In the genomic region with DNA sequence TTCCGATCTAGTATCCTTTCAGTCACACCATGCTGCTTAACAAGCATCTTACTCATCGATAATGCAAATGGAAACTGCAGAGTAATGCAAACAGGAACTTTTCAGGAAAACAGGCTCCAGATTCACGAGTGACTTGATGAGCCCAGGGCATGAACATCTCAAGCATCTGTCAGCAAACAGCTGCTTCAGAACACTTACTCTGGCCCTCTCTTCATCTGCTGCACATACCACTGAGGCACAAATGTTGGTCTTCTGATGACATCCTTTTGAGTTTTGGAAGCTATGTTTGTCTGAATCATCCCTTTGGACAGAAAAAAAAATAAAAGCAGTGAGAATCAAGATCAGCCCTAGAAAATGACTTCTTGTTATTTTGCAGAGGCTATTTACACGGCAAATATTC, we compare ENCODE assay signal across 17 cellular contexts. TPM values are rescaled to one million over a fixed set of nuclear protein-coding genes. Genes with fewer than 3 reads are reported as not detected.
DNase-seq lines count a peak whose midpoint lies in the region; ATAC-seq and TF ChIP-seq lines count a peak whose summit lies in the region.
"Had no signal": no experiment of that assay in that cellular context is flagged by ENCODE, and none has a peak within 500 bp of the region (broad histone marks: within the 10 kb centered on the region; RNA-seq: fewer than 3 reads in every experiment).

No MANE protein-coding gene starts in this region.

- H3K9me3 Mint-ChIP-seq in activated naive CD4-positive, alpha-beta T cell treated with anti-CD3 and anti-CD28 coated beads, Interleukin-2, amount 50 U/mL, for 24 hours: no peaks in the 10 kb centered on the region
- no peaks in the 10 kb centered on the region for H3K9me3 Mint-ChIP-seq in activated CD4-positive, alpha-beta memory T cell treated with anti-CD3 and anti-CD28 coated beads for 36 hours
- H3K9me3 Mint-ChIP-seq in stimulated activated effector memory CD8-positive, alpha-beta T cell treated with anti-CD3 and anti-CD28 coated beads, Interleukin-12 subunit alpha, Interleukin-12 subunit beta, amount 100 ng/mL, for 72 hours: no peaks in the 10 kb centered on the region

- ATAC-seq in stimulated activated effector memory CD8-positive, alpha-beta T cell treated with anti-CD3 and anti-CD28 coated beads, Interleukin-12 subunit alpha, Interleukin-12 subunit beta, amount 100 ng/mL, for 72 hours: no peak
- ATAC-seq in HG03196 (IDR thresholded peaks at IDR 0.05; ENCODE audit: unreplicated experiment): no peak
- ATAC-seq: HepG2 had no signal

- TF ChIP-seq CTCF in fibroblast of mammary gland (conservative IDR thresholded peaks at IDR 0.05; ENCODE audit: control insufficient read depth, insufficient read depth, low read depth, low read length): no peak
- TF ChIP-seq CTCF in spleen (IDR thresholded peaks at IDR 0.05 in 8 of 11, conservative IDR thresholded peaks at IDR 0.05 in 3 of 11): no peak

- H3K27me3 Mint-ChIP-seq in activated naive CD4-positive, alpha-beta T cell treated with anti-CD3 and anti-CD28 coated beads, Interleukin-2, amount 50 U/mL, for 24 hours: no peaks in the 10 kb centered on the region
- no peaks in the 10 kb centered on the region for H3K27me3 Mint-ChIP-seq in activated CD4-positive, alpha-beta memory T cell treated with anti-CD3 and anti-CD28 coated beads for 36 hours

- intact Hi-C loops in activated CD4-positive, alpha-beta memory T cell treated with anti-CD3 and anti-CD28 coated beads for 36 hours (cut with micrococcal nuclease): loop anchor here (2.0 to 5.0 kb wide), 2 partner anchors 16 to 44 kb away; no protein-coding TSS in a partner anchor
- intact Hi-C loops in spleen (cut with DNase I; ENCODE audit: low total_unique reads): no loop called here

- H3K36me3 Mint-ChIP-seq in activated naive CD4-positive, alpha-beta T cell treated with anti-CD3 and anti-CD28 coated beads, Interleukin-2, amount 50 U/mL, for 24 hours: peaks cover 20% of the 10 kb centered on the region
- peaks cover 78% of the 10 kb centered on the region for H3K36me3 Mint-ChIP-seq in activated CD4-positive, alpha-beta memory T cell treated with anti-CD3 and anti-CD28 coated beads for 36 hours
- peaks cover 100% of the 10 kb centered on the region for H3K36me3 Mint-ChIP-seq in stimulated activated effector memory CD8-positive, alpha-beta T cell treated with anti-CD3 and anti-CD28 coated beads, Interleukin-12 subunit alpha, Interleukin-12 subunit beta, amount 100 ng/mL, for 72 hours

- TF ChIP-seq POLR2A in spleen (IDR thresholded peaks at IDR 0.05): no peak

- H3K4me3 ChIP-seq in fibroblast of mammary gland (ENCODE audit: control insufficient read depth, low read depth, low read length) (no peak overlapping the region), spleen (no peak overlapping the region)
- H3K4me3 ChIP-seq: smooth muscle cell had no signal

- H3K36me3 ChIP-seq in spleen: peaks cover 3 to 98% (median 91%) of the 10 kb centered on the region in 6 donors

- H3K4me1 ChIP-seq in spleen: peaks cover 0 to 36% (median 3%) of the 10 kb centered on the region in 6 donors

- no peaks in the 10 kb centered on the region for H3K27me3 ChIP-seq in spleen (replicated peaks in 1 of 7)

- H3K9me3 ChIP-seq in spleen: no peaks in the 10 kb centered on the region

- no peak overlapping the region for H3K27ac ChIP-seq in spleen

- CTCF ChIA-PET in activated CD4-positive, alpha-beta memory T cell treated with anti-CD3 and anti-CD28 coated beads for 36 hours (lab: Charles Lee): interaction anchor here (0.8 to 7.5 kb wide), 5 partner anchors 10 to 279 kb away, joined by 3 to 69 read pairs (median 6); no protein-coding TSS in a partner anchor

- H3K27ac Mint-ChIP-seq in activated naive CD4-positive, alpha-beta T cell treated with anti-CD3 and anti-CD28 coated beads, Interleukin-2, amount 50 U/mL, for 24 hours: peak overlapping the region; percentile 81
- peak overlapping the region; percentile 79 for H3K27ac Mint-ChIP-seq in activated CD4-positive, alpha-beta memory T cell treated with anti-CD3 and anti-CD28 coated beads for 36 hours
- peak overlapping the region; percentile 84 for H3K27ac Mint-ChIP-seq in stimulated activated effector memory CD8-positive, alpha-beta T cell treated with anti-CD3 and anti-CD28 coated beads, Interleukin-12 subunit alpha, Interleukin-12 subunit beta, amount 100 ng/mL, for 72 hours

- peaks cover 68% of the 10 kb centered on the region for H3K4me1 Mint-ChIP-seq in activated naive CD4-positive, alpha-beta T cell treated with anti-CD3 and anti-CD28 coated beads, Interleukin-2, amount 50 U/mL, for 24 hours
- H3K4me1 Mint-ChIP-seq in activated CD4-positive, alpha-beta memory T cell treated with anti-CD3 and anti-CD28 coated beads for 36 hours (ENCODE audit: low read depth): peaks cover 74% of the 10 kb centered on the region
- H3K4me1 Mint-ChIP-seq in stimulated activated effector memory CD8-positive, alpha-beta T cell treated with anti-CD3 and anti-CD28 coated beads, Interleukin-12 subunit alpha, Interleukin-12 subunit beta, amount 100 ng/mL, for 72 hours: peaks cover 47% of the 10 kb centered on the region

- peak overlapping the region; percentile 23 for H3K4me3 Mint-ChIP-seq in activated naive CD4-positive, alpha-beta T cell treated with anti-CD3 and anti-CD28 coated beads, Interleukin-2, amount 50 U/mL, for 24 hours
- H3K4me3 Mint-ChIP-seq in activated CD4-positive, alpha-beta memory T cell treated with anti-CD3 and anti-CD28 coated beads for 36 hours: no peak overlapping the region
- H3K4me3 Mint-ChIP-seq in stimulated activated effector memory CD8-positive, alpha-beta T cell treated with anti-CD3 and anti-CD28 coated beads, Interleukin-12 subunit alpha, Interleukin-12 subunit beta, amount 100 ng/mL, for 72 hours: no peak overlapping the region

- POLR2A ChIA-PET in activated CD4-positive, alpha-beta memory T cell treated with anti-CD3 and anti-CD28 coated beads for 36 hours (lab: Charles Lee): interaction anchor here (1.4 to 2.0 kb wide), 2 partner anchors 11 to 24 kb away, joined by 4 to 7 read pairs; no protein-coding TSS in a partner anchor

- no peak for DNase-seq in activated naive CD4-positive, alpha-beta T cell treated with anti-CD3 and anti-CD28 coated beads, Interleukin-2, amount 50 U/mL, for 16 hours
- DNase-seq in activated CD4-positive, alpha-beta memory T cell treated with anti-CD3 and anti-CD28 coated beads for 36 hours: peak; percentile 8
- peak; percentile 16 for DNase-seq in fibroblast of mammary gland (ENCODE audit: low read depth)
- no peak for DNase-seq in stimulated activated effector memory CD8-positive, alpha-beta T cell treated with anti-CD3 and anti-CD28 coated beads, Interleukin-12 subunit alpha, Interleukin-12 subunit beta, amount 100 ng/mL, for 72 hours (ENCODE audit: low spot score in 2 of 2)
- no peak for DNase-seq in spleen
- DNase-seq in stimulated activated CD4-positive, alpha-beta T cell treated with anti-CD3 and anti-CD28 coated beads, Interleukin-2, amount 100 ng/mL, for 48 hours: no peak
- DNase-seq: amniotic stem cell, foreskin melanocyte, HCEC 1CT, mesendoderm, NCI-H2081 treated with DMSO at 0.1 percent for 48 hours, NCI-H526 had no signal

- 69 to 83% (median 72%) methylated on average over 4 of the region's 4 CpGs for WGBS in spleen, 5 donors

RNA-seq across cellular contexts. Expression of a gene that starts 25.0 kb away (rescaled TPM):
- 10 to 100 TPM; 11.8 to 14.7 TPM for total RNA-seq in activated CD4-positive, alpha-beta memory T cell treated with anti-CD3 and anti-CD28 coated beads for 36 hours
- 10 to 100 TPM; 11.1 to 27.7 (median 12.9) TPM for total RNA-seq in spleen
- polyA plus RNA-seq in spleen: under 1 TPM; 0.08 to 0.93 (median 0.15) TPM
- total RNA-seq: osteocyte had no signal

RNA-seq across cellular contexts. Expression of a gene that starts 48.7 kb away (rescaled TPM):
- total RNA-seq in activated CD4-positive, alpha-beta memory T cell treated with anti-CD3 and anti-CD28 coated beads for 36 hours: 10 to 100 TPM; 99.3 to 99.6 TPM
- total RNA-seq in spleen: 10 to 100 TPM; 53.4 to 82.4 (median 68.3) TPM
- 10 to 100 TPM; 12.7 to 19.0 (median 13.0) TPM for polyA plus RNA-seq in spleen

Comparison
In these comparisons a context has a peak if more than half of its experiments do, and no peak if none do; other contexts are left out.
1. DNase-seq: peak in activated CD4-positive, alpha-beta memory T cell treated with anti-CD3 and anti-CD28 coated beads for 36 hours (single experiment) and fibroblast of mammary gland (single experiment); none in activated naive CD4-positive, alpha-beta T cell treated with anti-CD3 and anti-CD28 coated beads, Interleukin-2, amount 50 U/mL, for 16 hours (single experiment), stimulated activated effector memory CD8-positive, alpha-beta T cell treated with anti-CD3 and anti-CD28 coated beads, Interleukin-12 subunit alpha, Interleukin-12 subunit beta, amount 100 ng/mL, for 72 hours (0 of 2), spleen (single experiment) and stimulated activated CD4-positive, alpha-beta T cell treated with anti-CD3 and anti-CD28 coated beads, Interleukin-2, amount 100 ng/mL, for 48 hours (0 of 2).
2. Peak in every context shown above with its lines, with median percentiles within 50 percentile points of each other: H3K27ac Mint-ChIP-seq.